1 cellular context compared by ENCODE assay signal in the genomic region with DNA sequence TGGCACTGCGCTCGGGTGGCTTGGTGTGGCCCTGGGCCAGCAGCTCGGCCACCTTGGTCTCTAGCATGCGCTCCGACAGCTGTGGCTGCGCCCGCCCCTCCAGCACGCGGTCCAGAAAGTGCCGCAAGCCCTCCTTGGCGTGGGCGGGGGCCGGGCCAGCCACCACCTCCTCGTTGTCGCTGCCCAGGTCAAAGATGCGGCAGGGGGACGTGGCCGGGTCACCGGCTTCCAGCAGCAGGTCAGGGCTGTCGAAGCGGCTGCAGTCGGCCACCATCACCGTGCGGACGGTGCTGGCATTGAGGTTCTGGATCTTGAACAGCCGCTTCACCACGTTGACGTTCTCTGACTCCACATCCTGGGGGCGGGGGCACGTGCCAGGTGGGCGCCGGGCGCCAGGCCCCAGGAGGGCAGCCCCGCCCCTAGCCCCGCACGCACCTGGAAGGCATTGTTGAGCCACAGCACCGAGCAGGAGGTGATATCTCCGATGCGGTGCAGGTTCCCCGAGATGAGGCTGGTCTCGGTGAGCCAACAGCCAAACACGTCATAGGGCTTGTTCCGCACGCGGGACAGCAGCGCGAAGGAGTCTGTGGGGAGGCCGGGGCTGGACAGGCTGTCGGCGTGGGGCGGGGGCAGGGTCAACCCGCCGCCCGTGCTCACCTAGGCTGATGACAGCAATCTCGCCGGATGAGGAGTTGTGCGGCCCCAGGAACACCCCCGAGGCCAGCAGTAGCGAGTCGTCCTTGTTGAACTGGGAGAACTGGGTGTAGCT.
TF ChIP-seq lines count a peak whose summit lies in the region.

No MANE protein-coding gene starts in this region.

TF ChIP-seq in GM23338, 12 proteins besides CTCF, POLR2A, EP300 and RAD21:
- TF ChIP-seq REST (IDR thresholded peaks at IDR 0.05; ENCODE audit: unreplicated experiment), result no peak
- TF ChIP-seq ZNF331 (CRISPR knock-in tag; IDR thresholded peaks at IDR 0.05; ENCODE audit: low read depth), result no peak
- no peak for TF ChIP-seq EZH2 (IDR thresholded peaks at IDR 0.05; ENCODE audit: low read depth, unreplicated experiment)
- TF ChIP-seq CREB1 (CRISPR knock-in tag; IDR thresholded peaks at IDR 0.05; ENCODE audit: low read depth), result no peak
- no peak for TF ChIP-seq ZNF114 (CRISPR knock-in tag; IDR thresholded peaks at IDR 0.05)
- no peak for TF ChIP-seq JUNB (IDR thresholded peaks at IDR 0.05; ENCODE audit: unreplicated experiment)
- TF ChIP-seq, protein P1, sequence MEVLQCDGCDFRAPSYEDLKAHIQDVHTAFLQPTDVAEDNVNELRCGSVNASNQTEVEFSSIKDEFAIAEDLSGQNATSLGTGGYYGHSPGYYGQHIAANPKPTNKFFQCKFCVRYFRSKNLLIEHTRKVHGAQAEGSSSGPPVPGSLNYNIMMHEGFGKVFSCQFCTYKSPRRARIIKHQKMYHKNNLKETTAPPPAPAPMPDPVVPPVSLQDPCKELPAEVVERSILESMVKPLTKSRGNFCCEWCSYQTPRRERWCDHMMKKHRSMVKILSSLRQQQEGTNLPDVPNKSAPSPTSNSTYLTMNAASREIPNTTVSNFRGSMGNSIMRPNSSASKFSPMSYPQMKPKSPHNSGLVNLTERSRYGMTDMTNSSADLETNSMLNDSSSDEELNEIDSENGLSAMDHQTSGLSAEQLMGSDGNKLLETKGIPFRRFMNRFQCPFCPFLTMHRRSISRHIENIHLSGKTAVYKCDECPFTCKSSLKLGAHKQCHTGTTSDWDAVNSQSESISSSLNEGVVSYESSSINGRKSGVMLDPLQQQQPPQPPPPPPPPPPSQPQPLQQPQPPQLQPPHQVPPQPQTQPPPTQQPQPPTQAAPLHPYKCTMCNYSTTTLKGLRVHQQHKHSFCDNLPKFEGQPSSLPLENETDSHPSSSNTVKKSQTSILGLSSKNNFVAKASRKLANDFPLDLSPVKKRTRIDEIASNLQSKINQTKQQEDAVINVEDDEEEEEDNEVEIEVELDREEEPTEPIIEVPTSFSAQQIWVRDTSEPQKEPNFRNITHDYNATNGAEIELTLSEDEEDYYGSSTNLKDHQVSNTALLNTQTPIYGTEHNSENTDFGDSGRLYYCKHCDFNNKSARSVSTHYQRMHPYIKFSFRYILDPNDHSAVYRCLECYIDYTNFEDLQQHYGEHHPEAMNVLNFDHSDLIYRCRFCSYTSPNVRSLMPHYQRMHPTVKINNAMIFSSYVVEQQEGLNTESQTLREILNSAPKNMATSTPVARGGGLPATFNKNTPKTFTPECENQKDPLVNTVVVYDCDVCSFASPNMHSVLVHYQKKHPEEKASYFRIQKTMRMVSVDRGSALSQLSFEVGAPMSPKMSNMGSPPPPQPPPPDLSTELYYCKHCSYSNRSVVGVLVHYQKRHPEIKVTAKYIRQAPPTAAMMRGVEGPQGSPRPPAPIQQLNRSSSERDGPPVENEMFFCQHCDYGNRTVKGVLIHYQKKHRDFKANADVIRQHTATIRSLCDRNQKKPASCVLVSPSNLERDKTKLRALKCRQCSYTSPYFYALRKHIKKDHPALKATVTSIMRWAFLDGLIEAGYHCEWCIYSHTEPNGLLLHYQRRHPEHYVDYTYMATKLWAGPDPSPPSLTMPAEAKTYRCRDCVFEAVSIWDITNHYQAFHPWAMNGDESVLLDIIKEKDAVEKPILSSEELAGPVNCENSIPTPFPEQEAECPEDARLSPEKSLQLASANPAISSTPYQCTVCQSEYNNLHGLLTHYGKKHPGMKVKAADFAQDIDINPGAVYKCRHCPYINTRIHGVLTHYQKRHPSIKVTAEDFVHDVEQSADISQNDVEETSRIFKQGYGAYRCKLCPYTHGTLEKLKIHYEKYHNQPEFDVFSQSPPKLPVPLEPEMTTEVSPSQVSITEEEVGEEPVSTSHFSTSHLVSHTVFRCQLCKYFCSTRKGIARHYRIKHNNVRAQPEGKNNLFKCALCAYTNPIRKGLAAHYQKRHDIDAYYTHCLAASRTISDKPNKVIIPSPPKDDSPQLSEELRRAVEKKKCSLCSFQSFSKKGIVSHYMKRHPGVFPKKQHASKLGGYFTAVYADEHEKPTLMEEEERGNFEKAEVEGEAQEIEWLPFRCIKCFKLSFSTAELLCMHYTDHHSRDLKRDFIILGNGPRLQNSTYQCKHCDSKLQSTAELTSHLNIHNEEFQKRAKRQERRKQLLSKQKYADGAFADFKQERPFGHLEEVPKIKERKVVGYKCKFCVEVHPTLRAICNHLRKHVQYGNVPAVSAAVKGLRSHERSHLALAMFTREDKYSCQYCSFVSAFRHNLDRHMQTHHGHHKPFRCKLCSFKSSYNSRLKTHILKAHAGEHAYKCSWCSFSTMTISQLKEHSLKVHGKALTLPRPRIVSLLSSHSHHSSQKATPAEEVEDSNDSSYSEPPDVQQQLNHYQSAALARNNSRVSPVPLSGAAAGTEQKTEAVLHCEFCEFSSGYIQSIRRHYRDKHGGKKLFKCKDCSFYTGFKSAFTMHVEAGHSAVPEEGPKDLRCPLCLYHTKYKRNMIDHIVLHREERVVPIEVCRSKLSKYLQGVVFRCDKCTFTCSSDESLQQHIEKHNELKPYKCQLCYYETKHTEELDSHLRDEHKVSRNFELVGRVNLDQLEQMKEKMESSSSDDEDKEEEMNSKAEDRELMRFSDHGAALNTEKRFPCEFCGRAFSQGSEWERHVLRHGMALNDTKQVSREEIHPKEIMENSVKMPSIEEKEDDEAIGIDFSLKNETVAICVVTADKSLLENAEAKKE (CRISPR knock-in tag; IDR thresholded peaks at IDR 0.05), result no peak
- TF ChIP-seq NANOG (IDR thresholded peaks at IDR 0.05; ENCODE audit: borderline replicate concordance), result no peak
- no peak for TF ChIP-seq EZH2phosphoT487 (IDR thresholded peaks at IDR 0.05; ENCODE audit: unreplicated experiment)
- no peak for TF ChIP-seq STAT1 (IDR thresholded peaks at IDR 0.05; ENCODE audit: unreplicated experiment)
- TF ChIP-seq POLR2AphosphoS5 (IDR thresholded peaks at IDR 0.05; ENCODE audit: low read depth), result no peak
- TF ChIP-seq ETS1 (IDR thresholded peaks at IDR 0.05), result no peak
TF ChIP-seq in GM23338: peak in this region for 0.
